8 cellular contexts compared by ENCODE assay signal in genomic region chr17:81918762-81919545, GRCh38. TPM values are rescaled to one million over a fixed set of nuclear protein-coding genes. Genes with fewer than 3 reads are reported as not detected.
DNase-seq lines count a peak whose midpoint lies in the region; ATAC-seq, FAIRE-seq and TF ChIP-seq lines count a peak whose summit lies in the region.

No MANE protein-coding gene starts in this region.

- H3K9me3 Mint-ChIP-seq in WTC11 (no peaks in the 10 kb centered on the region), memory B cell (no peaks in the 10 kb centered on the region)

- no peaks in the 10 kb centered on the region for H3K27me3 Mint-ChIP-seq in WTC11 (ENCODE audit: low read depth)
- no peaks in the 10 kb centered on the region for H3K27me3 Mint-ChIP-seq in memory B cell

- TF ChIP-seq POLR2A in H54 (IDR thresholded peaks at IDR 0.05; ENCODE audit: low read depth, low read length), result no peak

- POLR2A ChIA-PET in WTC11 (lab: Charles Lee), result no interaction called here

- no peak for FAIRE-seq in H54 (lab: Jason Lieb, UNC)

- peaks cover 16% of the 10 kb centered on the region for H3K36me3 Mint-ChIP-seq in WTC11
- peaks cover 11% of the 10 kb centered on the region for H3K36me3 Mint-ChIP-seq in memory B cell

- DNase-seq in WTC11 (ENCODE audit: low spot score) (no peak), memory B cell (ENCODE audit: low spot score in 2 of 2) (no peak), inferior parietal cortex (ENCODE audit: extremely low spot score) (no peak), H54 (ENCODE audit: insufficient read length, low spot score) (no peak), dedifferentiated amniotic fluid mesenchymal stem cell (ENCODE audit: extremely low spot score) (no peak)

- CTCF ChIA-PET in WTC11 (lab: Charles Lee), result no interaction called here

- peak overlapping the region; percentile 74 for H3K27ac ChIP-seq in 22Rv1

- ATAC-seq in GM21825 (IDR thresholded peaks at IDR 0.05; ENCODE audit: unreplicated experiment) (peak; percentile 8), WTC11 (no peak), memory B cell (ENCODE audit: low read depth) (no peak), GM19035 (IDR thresholded peaks at IDR 0.05; ENCODE audit: unreplicated experiment) (no peak)

- TF ChIP-seq CTCF in 22Rv1 (IDR thresholded peaks at IDR 0.05) (no peak), WTC11 (IDR thresholded peaks at IDR 0.05) (no peak)

- peak overlapping the region; percentile 93 for H3K27ac Mint-ChIP-seq in WTC11
- peak overlapping the region; percentile 92 for H3K27ac Mint-ChIP-seq in memory B cell

- H3K4me1 Mint-ChIP-seq in WTC11 (peaks cover 21% of the 10 kb centered on the region), memory B cell (peaks cover 17% of the 10 kb centered on the region)

- H3K4me3 Mint-ChIP-seq in WTC11, result peak overlapping the region; percentile 70; the same call in 1 of the 2 replicates
- H3K4me3 Mint-ChIP-seq in memory B cell, result no peak overlapping the region

TF ChIP-seq in WTC11, 78 proteins besides CTCF, POLR2A, EP300 and RAD21:
- TF ChIP-seq MXD4 (CRISPR knock-in tag; IDR thresholded peaks at IDR 0.05; ENCODE audit: borderline replicate concordance) (no peak), NR3C1 (CRISPR knock-in tag; conservative IDR thresholded peaks at IDR 0.05; ENCODE audit: low read depth) (no peak), ZNF423 (CRISPR knock-in tag; IDR thresholded peaks at IDR 0.05) (no peak), CBFB (CRISPR knock-in tag; IDR thresholded peaks at IDR 0.05; ENCODE audit: low read depth) (no peak), ZNF138 (CRISPR knock-in tag; conservative IDR thresholded peaks at IDR 0.05) (no peak), ZNF219 (CRISPR knock-in tag; IDR thresholded peaks at IDR 0.05; ENCODE audit: borderline replicate concordance) (no peak), HMGA2 (CRISPR knock-in tag; IDR thresholded peaks at IDR 0.05) (no peak), FOXP1 (CRISPR knock-in tag; IDR thresholded peaks at IDR 0.05; ENCODE audit: borderline replicate concordance) (no peak)
- TF ChIP-seq, protein P1, sequence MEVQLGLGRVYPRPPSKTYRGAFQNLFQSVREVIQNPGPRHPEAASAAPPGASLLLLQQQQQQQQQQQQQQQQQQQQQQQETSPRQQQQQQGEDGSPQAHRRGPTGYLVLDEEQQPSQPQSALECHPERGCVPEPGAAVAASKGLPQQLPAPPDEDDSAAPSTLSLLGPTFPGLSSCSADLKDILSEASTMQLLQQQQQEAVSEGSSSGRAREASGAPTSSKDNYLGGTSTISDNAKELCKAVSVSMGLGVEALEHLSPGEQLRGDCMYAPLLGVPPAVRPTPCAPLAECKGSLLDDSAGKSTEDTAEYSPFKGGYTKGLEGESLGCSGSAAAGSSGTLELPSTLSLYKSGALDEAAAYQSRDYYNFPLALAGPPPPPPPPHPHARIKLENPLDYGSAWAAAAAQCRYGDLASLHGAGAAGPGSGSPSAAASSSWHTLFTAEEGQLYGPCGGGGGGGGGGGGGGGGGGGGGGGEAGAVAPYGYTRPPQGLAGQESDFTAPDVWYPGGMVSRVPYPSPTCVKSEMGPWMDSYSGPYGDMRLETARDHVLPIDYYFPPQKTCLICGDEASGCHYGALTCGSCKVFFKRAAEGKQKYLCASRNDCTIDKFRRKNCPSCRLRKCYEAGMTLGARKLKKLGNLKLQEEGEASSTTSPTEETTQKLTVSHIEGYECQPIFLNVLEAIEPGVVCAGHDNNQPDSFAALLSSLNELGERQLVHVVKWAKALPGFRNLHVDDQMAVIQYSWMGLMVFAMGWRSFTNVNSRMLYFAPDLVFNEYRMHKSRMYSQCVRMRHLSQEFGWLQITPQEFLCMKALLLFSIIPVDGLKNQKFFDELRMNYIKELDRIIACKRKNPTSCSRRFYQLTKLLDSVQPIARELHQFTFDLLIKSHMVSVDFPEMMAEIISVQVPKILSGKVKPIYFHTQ (CRISPR knock-in tag; IDR thresholded peaks at IDR 0.05), result no peak

RNA-seq across cellular contexts. Expression of gene SIRT7, which starts 1.0 kb away (rescaled TPM):
- total RNA-seq in WTC11 (2021), result 19.5 to 24.2 TPM (median 20.9 TPM) in 3 replicates

RNA-seq across cellular contexts. Expression of gene PCYT2, which starts 7.8 kb away (rescaled TPM):
- 24.7 to 31.4 TPM (median 26.3 TPM) in 3 replicates for total RNA-seq in WTC11 (2021)

RNA-seq across cellular contexts. Expression of gene MAFG, which starts 8.6 kb away (rescaled TPM):
- total RNA-seq in WTC11 (2021), result 24.2 to 29.8 TPM (median 24.3 TPM) in 3 replicates

RNA-seq across cellular contexts. Expression of gene NPB, which starts 16.9 kb away (rescaled TPM):
- 1.9 to 2.1 TPM (median 1.9 TPM) in 3 replicates for total RNA-seq in WTC11 (2021)

RNA-seq across cellular contexts. Expression of gene PYCR1, which starts 18.1 kb away (rescaled TPM):
- 144 to 188 TPM (median 164 TPM) in 3 replicates for total RNA-seq in WTC11 (2021)
